In the genomic region with DNA sequence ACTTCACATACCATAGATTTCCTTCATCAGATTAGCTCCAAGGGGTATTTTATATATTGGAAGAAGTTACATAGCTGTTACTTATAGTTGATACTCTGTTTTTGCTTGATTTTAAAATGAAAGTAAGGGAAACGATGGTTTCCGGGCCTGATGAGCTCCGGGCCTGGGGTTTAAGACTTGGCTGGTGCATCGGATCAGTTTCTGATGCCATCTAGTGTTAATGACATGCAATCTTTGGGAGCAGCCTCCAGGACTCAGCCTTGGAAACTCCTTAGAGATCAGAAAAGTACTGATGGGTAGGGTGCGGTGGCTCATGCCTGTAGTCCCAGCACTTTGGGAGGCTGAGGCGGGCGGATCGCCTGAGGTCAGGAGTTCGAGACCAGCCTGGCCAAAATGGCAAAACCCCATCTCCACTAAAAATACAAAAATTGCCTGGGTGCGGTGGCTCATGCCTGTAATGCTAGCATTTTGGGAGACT, we compare ENCODE assay signal across 8 cellular contexts. TPM values are rescaled to one million over a fixed set of nuclear protein-coding genes. Genes with fewer than 3 reads are reported as not detected.
DNase-seq lines count a peak whose midpoint lies in the region; ATAC-seq and TF ChIP-seq lines count a peak whose summit lies in the region.

No MANE protein-coding gene starts in this region.

- no peaks in the 10 kb centered on the region for H3K36me3 Mint-ChIP-seq in activated T-cell treated with anti-CD3 and anti-CD28 coated beads, Interleukin-2, amount 50 U/mL, for 4 hours (ENCODE audit: insufficient read depth)
- peaks cover 4% of the 10 kb centered on the region for H3K36me3 Mint-ChIP-seq in nephron progenitor cell (ENCODE audit: low read depth)

- H3K27ac Mint-ChIP-seq in nephron progenitor cell: no peak overlapping the region

- no peak overlapping the region for H3K27ac ChIP-seq in OCI-LY7 (ENCODE audit: low read depth, low read length, poor library complexity, severe bottlenecking)
- H3K27ac ChIP-seq in upper lobe of right lung: no peak overlapping the region

- peak; percentile 76 to 81 for ATAC-seq in activated T-cell treated with anti-CD3 and anti-CD28 coated beads, Interleukin-2, amount 50 U/mL, for 4 hours
- peak; percentile 96 for ATAC-seq in upper lobe of right lung
- ATAC-seq in HG02970 (IDR thresholded peaks at IDR 0.05; ENCODE audit: low FRiP score, unreplicated experiment): no peak

- H3K36me3 ChIP-seq in OCI-LY7 (ENCODE audit: insufficient read depth, low read length): no peaks in the 10 kb centered on the region
- no peaks in the 10 kb centered on the region for H3K36me3 ChIP-seq in upper lobe of right lung

- H3K9me2 ChIP-seq in OCI-LY7 (ENCODE audit: insufficient read depth, low read length): no peaks in the 10 kb centered on the region

- TF ChIP-seq RAD21 in Ishikawa (IDR thresholded peaks at IDR 0.05; ENCODE audit: low read depth): peak; percentile 75

- peak; percentile 72 for DNase-seq in DMS79 treated with DMSO at 0.1 percent for 48 hours (lab: John Stamatoyannopoulos, UW)
- no peak for DNase-seq in OCI-LY7 (ENCODE audit: low spot score)
- DNase-seq in activated T-cell treated with anti-CD3 and anti-CD28 coated beads, Interleukin-2, amount 50 U/mL, for 4 hours: peak; percentile 31
- DNase-seq in fibroblast of peridontal ligament (ENCODE audit: extremely low read depth): peak; percentile 95
- peak; percentile 35 for DNase-seq in nephron progenitor cell
- no peak for DNase-seq in upper lobe of right lung

- H3K9me3 Mint-ChIP-seq in activated T-cell treated with anti-CD3 and anti-CD28 coated beads, Interleukin-2, amount 50 U/mL, for 4 hours: peaks cover 8% of the 10 kb centered on the region
- H3K9me3 Mint-ChIP-seq in nephron progenitor cell: peaks cover 21% of the 10 kb centered on the region

- peak; percentile 31; the same call in 1 of the 2 replicates for TF ChIP-seq CTCF in OCI-LY7 (conservative IDR thresholded peaks at IDR 0.05; ENCODE audit: low read length)
- TF ChIP-seq CTCF in nephron progenitor cell (IDR thresholded peaks at IDR 0.05): peak; percentile 43
- TF ChIP-seq CTCF in upper lobe of right lung (IDR thresholded peaks at IDR 0.05): peak; percentile 61

- no peaks in the 10 kb centered on the region for H4K20me1 ChIP-seq in OCI-LY7 (ENCODE audit: insufficient read depth, low read length)

- H3K4me3 Mint-ChIP-seq in activated T-cell treated with anti-CD3 and anti-CD28 coated beads, Interleukin-2, amount 50 U/mL, for 4 hours: peak overlapping the region; percentile 66
- no peak overlapping the region for H3K4me3 Mint-ChIP-seq in nephron progenitor cell

- TF ChIP-seq EP300 in Ishikawa (IDR thresholded peaks at IDR 0.05; ENCODE audit: borderline replicate concordance): no peak

- intact Hi-C loops in OCI-LY7 (cut with micrococcal nuclease; ENCODE audit: unreplicated experiment) (no loop called here), upper lobe of right lung (cut with DNase I) (no loop called here)

- H3K4me3 ChIP-seq in OCI-LY7 (ENCODE audit: low read depth, low read length, poor library complexity, severe bottlenecking) (no peak overlapping the region), upper lobe of right lung (peak overlapping the region; percentile 37)

- H3K9me3 ChIP-seq in OCI-LY7 (ENCODE audit: low read length) (no peaks in the 10 kb centered on the region), upper lobe of right lung (no peaks in the 10 kb centered on the region)

- POLR2A ChIA-PET in OCI-LY7 (lab: Charles Lee): interaction anchor here (0.5 kb wide), 1 partner anchor 812 kb away, joined by 3 read pairs; no protein-coding TSS in a partner anchor

- no peaks in the 10 kb centered on the region for H3K27me3 Mint-ChIP-seq in activated T-cell treated with anti-CD3 and anti-CD28 coated beads, Interleukin-2, amount 50 U/mL, for 4 hours (ENCODE audit: low read depth)
- H3K27me3 Mint-ChIP-seq in nephron progenitor cell (ENCODE audit: low read depth, poor library complexity): no peaks in the 10 kb centered on the region

- no peak overlapping the region for H2AFZ ChIP-seq in OCI-LY7 (ENCODE audit: low read length)

- H3K79me2 ChIP-seq in OCI-LY7 (ENCODE audit: insufficient read depth, low read depth, low read length): no peaks in the 10 kb centered on the region

- H3K4me2 ChIP-seq in OCI-LY7 (ENCODE audit: low read length): no peak overlapping the region

- H3K27me3 ChIP-seq in upper lobe of right lung: no peaks in the 10 kb centered on the region

- CTCF ChIA-PET in OCI-LY7 (lab: Charles Lee; ENCODE audit: unreplicated experiment): no interaction called here

- BruUV-seq in OCI-LY7 (replicated peaks; lab: Mats Ljungman, UMichigan): no TSS peak

- H3K4me1 ChIP-seq in OCI-LY7 (ENCODE audit: insufficient read depth, low read length, poor library complexity, severe bottlenecking) (no peaks in the 10 kb centered on the region), upper lobe of right lung (peaks cover 5% of the 10 kb centered on the region)

- peaks cover 4% of the 10 kb centered on the region for H3K4me1 Mint-ChIP-seq in activated T-cell treated with anti-CD3 and anti-CD28 coated beads, Interleukin-2, amount 50 U/mL, for 4 hours (ENCODE audit: low read depth)
- no peaks in the 10 kb centered on the region for H3K4me1 Mint-ChIP-seq in nephron progenitor cell

TF ChIP-seq in Ishikawa, 13 proteins besides CTCF, POLR2A, EP300 and RAD21:
- TF ChIP-seq NFIC (IDR thresholded peaks at IDR 0.05): no peak
- TF ChIP-seq EGR1 (IDR thresholded peaks at IDR 0.05): no peak
- no peak for TF ChIP-seq TCF12 (IDR thresholded peaks at IDR 0.05; ENCODE audit: low read depth)
- TF ChIP-seq, protein P1, sequence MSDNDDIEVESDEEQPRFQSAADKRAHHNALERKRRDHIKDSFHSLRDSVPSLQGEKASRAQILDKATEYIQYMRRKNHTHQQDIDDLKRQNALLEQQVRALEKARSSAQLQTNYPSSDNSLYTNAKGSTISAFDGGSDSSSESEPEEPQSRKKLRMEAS (IDR thresholded peaks at IDR 0.05): no peak
- no peak for TF ChIP-seq ZBTB7A (IDR thresholded peaks at IDR 0.05; ENCODE audit: low read depth)
- TF ChIP-seq FOXM1 (IDR thresholded peaks at IDR 0.05; ENCODE audit: borderline replicate concordance, low read depth): no peak
- TF ChIP-seq TEAD4 (IDR thresholded peaks at IDR 0.05): no peak
- no peak for TF ChIP-seq YY1 (IDR thresholded peaks at IDR 0.05; ENCODE audit: low read depth)
- TF ChIP-seq USF1 (IDR thresholded peaks at IDR 0.05): no peak
- TF ChIP-seq, protein P2, sequence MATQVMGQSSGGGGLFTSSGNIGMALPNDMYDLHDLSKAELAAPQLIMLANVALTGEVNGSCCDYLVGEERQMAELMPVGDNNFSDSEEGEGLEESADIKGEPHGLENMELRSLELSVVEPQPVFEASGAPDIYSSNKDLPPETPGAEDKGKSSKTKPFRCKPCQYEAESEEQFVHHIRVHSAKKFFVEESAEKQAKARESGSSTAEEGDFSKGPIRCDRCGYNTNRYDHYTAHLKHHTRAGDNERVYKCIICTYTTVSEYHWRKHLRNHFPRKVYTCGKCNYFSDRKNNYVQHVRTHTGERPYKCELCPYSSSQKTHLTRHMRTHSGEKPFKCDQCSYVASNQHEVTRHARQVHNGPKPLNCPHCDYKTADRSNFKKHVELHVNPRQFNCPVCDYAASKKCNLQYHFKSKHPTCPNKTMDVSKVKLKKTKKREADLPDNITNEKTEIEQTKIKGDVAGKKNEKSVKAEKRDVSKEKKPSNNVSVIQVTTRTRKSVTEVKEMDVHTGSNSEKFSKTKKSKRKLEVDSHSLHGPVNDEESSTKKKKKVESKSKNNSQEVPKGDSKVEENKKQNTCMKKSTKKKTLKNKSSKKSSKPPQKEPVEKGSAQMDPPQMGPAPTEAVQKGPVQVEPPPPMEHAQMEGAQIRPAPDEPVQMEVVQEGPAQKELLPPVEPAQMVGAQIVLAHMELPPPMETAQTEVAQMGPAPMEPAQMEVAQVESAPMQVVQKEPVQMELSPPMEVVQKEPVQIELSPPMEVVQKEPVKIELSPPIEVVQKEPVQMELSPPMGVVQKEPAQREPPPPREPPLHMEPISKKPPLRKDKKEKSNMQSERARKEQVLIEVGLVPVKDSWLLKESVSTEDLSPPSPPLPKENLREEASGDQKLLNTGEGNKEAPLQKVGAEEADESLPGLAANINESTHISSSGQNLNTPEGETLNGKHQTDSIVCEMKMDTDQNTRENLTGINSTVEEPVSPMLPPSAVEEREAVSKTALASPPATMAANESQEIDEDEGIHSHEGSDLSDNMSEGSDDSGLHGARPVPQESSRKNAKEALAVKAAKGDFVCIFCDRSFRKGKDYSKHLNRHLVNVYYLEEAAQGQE (IDR thresholded peaks at IDR 0.05; ENCODE audit: low read depth): no peak
- no peak for TF ChIP-seq CEBPB (IDR thresholded peaks at IDR 0.05)
- TF ChIP-seq CREB1 (IDR thresholded peaks at IDR 0.05; ENCODE audit: low read depth): no peak
- no peak for TF ChIP-seq TAF1 (IDR thresholded peaks at IDR 0.05; ENCODE audit: low read depth)

RNA-seq across cellular contexts. Expression of gene CNOT11, which starts 47.1 kb away (rescaled TPM):
- 45.7 and 55.5 TPM in 2 replicates for total RNA-seq in OCI-LY7 (2014; rRNA removed; shearing (Covaris generic))
- 71.9 and 75.6 TPM in 2 replicates for total RNA-seq in OCI-LY7 (2022)
- 10 to 100 TPM; 59.9 to 64.4 (median 61.2) TPM for total RNA-seq in activated T-cell treated with anti-CD3 and anti-CD28 coated beads, Interleukin-2, amount 50 U/mL, for 4 hours
- 30.6 TPM for total RNA-seq in upper lobe of right lung

RNA-seq across cellular contexts. Expression of gene TBC1D8, which starts 54.4 kb away (rescaled TPM):
- total RNA-seq in OCI-LY7 (2014; rRNA removed; shearing (Covaris generic)): 0.03 and 0.22 TPM in 2 replicates
- total RNA-seq in OCI-LY7 (2022) (0.49 and 1.7 TPM in 2 replicates), upper lobe of right lung (19.9 TPM)
- 1 to 10 TPM in 1 of 3 donors, under 1 TPM in 2; 0.58 to 1.1 (median 0.68) TPM for total RNA-seq in activated T-cell treated with anti-CD3 and anti-CD28 coated beads, Interleukin-2, amount 50 U/mL, for 4 hours

Comparison
In these comparisons a context has a peak if more than half of its experiments do, and no peak if none do; other contexts are left out.
1. DNase-seq: peak in DMS79 treated with DMSO at 0.1 percent for 48 hours (single experiment), activated T-cell treated with anti-CD3 and anti-CD28 coated beads, Interleukin-2, amount 50 U/mL, for 4 hours (single experiment), fibroblast of peridontal ligament (single experiment) and nephron progenitor cell (single experiment); none in OCI-LY7 (single experiment) and upper lobe of right lung (single experiment).
2. Peak in every context shown above with its lines, with median percentiles within 50 percentile points of each other: CTCF ChIP-seq.